25 cellular contexts compared by ENCODE assay signal in the genomic region with DNA sequence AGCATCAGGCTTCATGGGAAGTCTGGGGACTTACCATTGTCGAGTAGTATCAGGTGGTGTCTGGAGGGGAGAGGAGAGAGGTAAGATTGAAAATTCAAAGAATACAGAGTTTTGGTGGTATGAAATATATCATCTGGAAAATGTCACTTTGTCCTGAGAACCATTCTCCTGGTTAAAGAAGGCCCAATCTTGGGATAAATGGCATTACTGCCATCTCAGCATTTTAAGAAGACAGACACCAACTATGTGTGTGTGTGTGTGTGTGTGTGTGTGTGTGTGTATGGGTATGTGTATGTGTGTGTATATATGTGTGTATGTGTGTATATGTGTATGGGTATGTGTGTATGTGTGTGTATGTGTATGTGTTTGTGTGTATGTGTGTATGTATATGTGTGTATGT.
A peak's percentile ranks its signal among the peaks of the same experiment; 100 is the strongest.
DNase-seq lines count a peak whose midpoint lies in the region; ATAC-seq, FAIRE-seq and TF ChIP-seq lines count a peak whose summit lies in the region.
"Had no signal": no experiment of that assay in that cellular context is flagged by ENCODE, and none has a peak within 500 bp of the region (broad histone marks: within the 10 kb centered on the region; RNA-seq: fewer than 3 reads in every experiment).

No MANE protein-coding gene starts in this region.

- no peak overlapping the region for H2BK20ac ChIP-seq in IMR-90 (ENCODE audit: low read depth, low read length)

- no peak overlapping the region for H4K5ac ChIP-seq in IMR-90 (ENCODE audit: low read depth, low read length)

- no peak for TF ChIP-seq RAD21 in HepG2 (CRISPR knock-in tag; IDR thresholded peaks at IDR 0.05)
- no peak for TF ChIP-seq RAD21 in IMR-90 (IDR thresholded peaks at IDR 0.05; ENCODE audit: low read length)
- no peak for TF ChIP-seq RAD21 in K562 (CRISPR knock-in tag; conservative IDR thresholded peaks at IDR 0.05 in 1 of 2, IDR thresholded peaks at IDR 0.05 in 1 of 2)

- no peak overlapping the region for H2BK15ac ChIP-seq in IMR-90 (ENCODE audit: low read depth, low read length)

- H3K27me3 ChIP-seq in HepG2 (ENCODE audit: control insufficient read depth in 1 of 2, insufficient read depth in 2 of 2, low read length in 2 of 2): no peaks in the 10 kb centered on the region
- no peaks in the 10 kb centered on the region for H3K27me3 ChIP-seq in right lobe of liver
- no peaks in the 10 kb centered on the region for H3K27me3 ChIP-seq in IMR-90 (ENCODE audit: control insufficient read depth, insufficient read depth, low read length)
- no peaks in the 10 kb centered on the region for H3K27me3 ChIP-seq in K562 (ENCODE audit: control insufficient read depth in 2 of 2, insufficient read depth in 2 of 2, low read length in 2 of 2)
- H3K27me3 ChIP-seq in psoas muscle (ENCODE audit: insufficient read depth in 3 of 3, low read length in 2 of 3): no peaks in the 10 kb centered on the region
- H3K27me3 ChIP-seq: BE2C, BLaER1 had no signal

- TF ChIP-seq CTCF in HepG2 (CRISPR knock-in tag; IDR thresholded peaks at IDR 0.05) (no peak), right lobe of liver (IDR thresholded peaks at IDR 0.05) (no peak), IMR-90 (conservative IDR thresholded peaks at IDR 0.05; ENCODE audit: low read depth, low read length) (no peak), K562 (IDR thresholded peaks at IDR 0.05 in 2 of 3, conservative IDR thresholded peaks at IDR 0.05 in 1 of 3; ENCODE audit: insufficient read depth in 2 of 3, low read depth in 1 of 3, low read length in 3 of 3) (no peak), psoas muscle (IDR thresholded peaks at IDR 0.05) (no peak)

- TF ChIP-seq POLR2A in HepG2 (IDR thresholded peaks at IDR 0.05; ENCODE audit: insufficient read depth in 1 of 2, low read depth in 2 of 2, low read length in 2 of 2) (no peak), right lobe of liver (IDR thresholded peaks at IDR 0.05) (no peak), IMR-90 (IDR thresholded peaks at IDR 0.05; ENCODE audit: low read depth, low read length) (no peak), K562 (conservative IDR thresholded peaks at IDR 0.05) (no peak)

- H3K4ac ChIP-seq in IMR-90 (ENCODE audit: low read depth, low read length): no peak overlapping the region

- intact Hi-C loops in HepG2 (cut with micrococcal nuclease; ENCODE audit: unreplicated experiment) (no loop called here), right lobe of liver (cut with DNase I) (no loop called here), IMR-90 (cut with micrococcal nuclease) (no loop called here), K562 (cut with micrococcal nuclease) (no loop called here), psoas muscle (cut with DNase I) (no loop called here), left colon (cut with DNase I, micrococcal nuclease) (no loop called here)

- H3K4me3 ChIP-seq in HepG2 (replicated peaks in 1 of 3; ENCODE audit: insufficient read depth in 1 of 3, low read depth in 2 of 3, low read length in 3 of 3) (no peak overlapping the region), right lobe of liver (no peak overlapping the region), IMR-90 (ENCODE audit: insufficient read depth, low read depth, low read length) (no peak overlapping the region), K562 (no peak overlapping the region), psoas muscle (no peak overlapping the region)
- H3K4me3 ChIP-seq: BLaER1 had no signal

- no peak overlapping the region for H3K18ac ChIP-seq in IMR-90 (ENCODE audit: low read depth, low read length)

- dilution Hi-C loops in IMR-90 (cut with HindIII; ENCODE audit: low sequenced_read_pairs, unreplicated experiment): no loop called here

- POLR2A ChIA-PET in HepG2 (lab: Yijun Ruan, JAX) (no interaction called here), IMR-90 (lab: Charles Lee; ENCODE audit: unreplicated experiment) (no interaction called here), K562 (lab: Yijun Ruan, JAX) (no interaction called here)

- H3K4me1 ChIP-seq in HepG2 (ENCODE audit: insufficient read depth, low read length) (no peaks in the 10 kb centered on the region), right lobe of liver (no peaks in the 10 kb centered on the region), IMR-90 (ENCODE audit: control insufficient read depth, insufficient read depth, low read length) (peaks cover 13% of the 10 kb centered on the region), K562 (replicated peaks in 1 of 2; ENCODE audit: control insufficient read depth in 2 of 2, insufficient read depth in 2 of 2, low read length in 2 of 2) (no peaks in the 10 kb centered on the region), psoas muscle (no peaks in the 10 kb centered on the region)
- H3K4me1 ChIP-seq: BE2C, BLaER1 had no signal

- H2BK120ac ChIP-seq in IMR-90 (ENCODE audit: low read depth, low read length): no peak overlapping the region

- H3K4me2 ChIP-seq in HepG2 (ENCODE audit: low read depth, low read length) (no peak overlapping the region), IMR-90 (ENCODE audit: low read depth, low read length) (no peak overlapping the region), K562 (ENCODE audit: insufficient read depth, low read length) (no peak overlapping the region)
- H3K4me2 ChIP-seq: BLaER1 had no signal

- no peak overlapping the region for H2AFZ ChIP-seq in HepG2 (ENCODE audit: low read length)
- H2AFZ ChIP-seq in IMR-90 (replicated peaks; ENCODE audit: low read length, poor library complexity): no peak overlapping the region
- no peak overlapping the region for H2AFZ ChIP-seq in K562 (ENCODE audit: low read depth, low read length)

- H3K14ac ChIP-seq in IMR-90 (replicated peaks; ENCODE audit: low read depth, low read length): no peak overlapping the region

- H3K9me1 ChIP-seq in IMR-90 (ENCODE audit: insufficient read depth, low read length) (peaks cover 3% of the 10 kb centered on the region), K562 (ENCODE audit: control insufficient read depth, insufficient read depth, low read length) (no peaks in the 10 kb centered on the region)

- H4K20me1 ChIP-seq in HepG2 (ENCODE audit: insufficient read depth, low read length): no peaks in the 10 kb centered on the region
- no peaks in the 10 kb centered on the region for H4K20me1 ChIP-seq in IMR-90 (ENCODE audit: insufficient read depth, low read length)
- no peaks in the 10 kb centered on the region for H4K20me1 ChIP-seq in K562 (replicated peaks; ENCODE audit: control insufficient read depth, insufficient read depth, low read length)
- H4K20me1 ChIP-seq: BLaER1 had no signal

- H3K27ac ChIP-seq in HepG2 (ENCODE audit: extremely low read length, insufficient read depth, low read length): no peak overlapping the region
- H3K27ac ChIP-seq in right lobe of liver: no peak overlapping the region
- no peak overlapping the region for H3K27ac ChIP-seq in IMR-90 (ENCODE audit: insufficient read depth, low read length)
- H3K27ac ChIP-seq in K562 (ENCODE audit: extremely low read depth, low read depth, low read length): no peak overlapping the region
- H3K27ac ChIP-seq in temporal lobe (ENCODE audit: low read depth, low read length): peak overlapping the region; percentile 1
- H3K27ac ChIP-seq in psoas muscle: no peak overlapping the region
- H3K27ac ChIP-seq: 22Rv1, BLaER1 had no signal

- H3K9ac ChIP-seq in HepG2 (ENCODE audit: insufficient read depth, low read depth, low read length) (no peak overlapping the region), IMR-90 (ENCODE audit: low read depth, low read length) (no peak overlapping the region), K562 (ENCODE audit: insufficient read depth in 1 of 2, low read depth in 2 of 2, low read length in 2 of 2) (no peak overlapping the region)
- H3K9ac ChIP-seq: BLaER1 had no signal

- CTCF ChIA-PET in HepG2 (lab: Yijun Ruan, JAX; ENCODE audit: low intra/inter-chr PET ratio, low total read pairs): no interaction called here
- CTCF ChIA-PET in IMR-90 (lab: Yijun Ruan, JAX): no interaction called here
- CTCF ChIA-PET in K562 (lab: Yijun Ruan, JAX; ENCODE audit: low intra/inter-chr PET ratio): no interaction called here

- H2AK9ac ChIP-seq in IMR-90 (replicated peaks; ENCODE audit: low read depth, low read length, poor library complexity): no peak overlapping the region

- H3K36me3 ChIP-seq in HepG2 (replicated peaks in 1 of 2; ENCODE audit: control insufficient read depth in 1 of 2, insufficient read depth in 2 of 2, low read length in 2 of 2): no peaks in the 10 kb centered on the region
- H3K36me3 ChIP-seq in right lobe of liver: no peaks in the 10 kb centered on the region
- no peaks in the 10 kb centered on the region for H3K36me3 ChIP-seq in IMR-90 (ENCODE audit: control insufficient read depth, insufficient read depth, low read length)
- H3K36me3 ChIP-seq in K562 (ENCODE audit: control insufficient read depth, insufficient read depth, low read length): no peaks in the 10 kb centered on the region
- no peaks in the 10 kb centered on the region for H3K36me3 ChIP-seq in psoas muscle (ENCODE audit: insufficient read depth in 1 of 2, low read depth in 1 of 2)
- H3K36me3 ChIP-seq: BE2C, BLaER1 had no signal

- H3K79me2 ChIP-seq in HepG2 (ENCODE audit: insufficient read depth, low read length) (no peaks in the 10 kb centered on the region), K562 (ENCODE audit: control insufficient read depth, insufficient read depth, low read length) (no peaks in the 10 kb centered on the region)

- no peak for TF ChIP-seq EP300 in HepG2 (IDR thresholded peaks at IDR 0.05; ENCODE audit: low read depth in 2 of 2, low read length in 2 of 2)
- no peak for TF ChIP-seq EP300 in HepG2 (CRISPR knock-in tag; IDR thresholded peaks at IDR 0.05; ENCODE audit: borderline replicate concordance)
- TF ChIP-seq EP300 in K562 (IDR thresholded peaks at IDR 0.05; ENCODE audit: low read length): no peak

- no peak for FAIRE-seq in HepG2 (lab: Jason Lieb, UNC)
- FAIRE-seq in K562 (lab: Jason Lieb, UNC): no peak
- FAIRE-seq: GM12891 had no signal

- H4K91ac ChIP-seq in IMR-90 (ENCODE audit: insufficient read depth, low read depth, low read length): no peak overlapping the region

- DNase-seq in HepG2 (ENCODE audit: low spot score) (no peak), right lobe of liver (no peak), IMR-90 (no peak), K562 (ENCODE audit: extremely low read depth in 1 of 4, low spot score in 3 of 4) (no peak), psoas muscle (no peak), T-helper 2 cell (no peak), left colon (no peak)
- DNase-seq: ACHN; BE2C; C1 segment of cervical spinal cord; CD4-positive, alpha-beta memory T cell; CD4-positive, CD25-positive, alpha-beta regulatory T cell; CD8-positive, alpha-beta memory T cell; COR-L47; DMS 273 treated with DMSO at 0.1 percent for 48 hours; DMS153; DMS53; DMS79; DND-41; EL; GDM1 had no signal

- no peak overlapping the region for H3K56ac ChIP-seq in IMR-90 (ENCODE audit: extremely low read depth, insufficient read depth, low read length)

- H3K9me3 ChIP-seq in HepG2 (ENCODE audit: low read length) (peaks cover 4% of the 10 kb centered on the region; the same call in 1 of the 2 replicates), right lobe of liver (no peaks in the 10 kb centered on the region), IMR-90 (ENCODE audit: control insufficient read depth, insufficient read depth, low read length) (no peaks in the 10 kb centered on the region), K562 (replicated peaks; ENCODE audit: control insufficient read depth, insufficient read depth, low read depth, low read length) (no peaks in the 10 kb centered on the region), psoas muscle (no peaks in the 10 kb centered on the region)
- H3K9me3 ChIP-seq: BLaER1 had no signal

- BruUV-seq in HepG2 (replicated peaks; lab: Mats Ljungman, UMichigan): no TSS peak
- BruUV-seq in IMR-90 (replicated peaks; lab: Mats Ljungman, UMichigan): no TSS peak
- BruUV-seq in K562 (replicated peaks; lab: Mats Ljungman, UMichigan): no TSS peak

- no peak overlapping the region for H2AK5ac ChIP-seq in IMR-90 (ENCODE audit: low read depth, low read length)

- no peak overlapping the region for H4K8ac ChIP-seq in IMR-90 (ENCODE audit: low read depth in 2 of 2, low read length in 2 of 2)

- peaks cover 0 to 37% of the 10 kb centered on the region in 2 experiments; a peak in 2 of 4 replicates for H3K79me1 ChIP-seq in IMR-90 (ENCODE audit: low read depth in 1 of 2, low read length in 2 of 2)

- H3K23ac ChIP-seq in IMR-90 (ENCODE audit: low read depth, low read length): no peak overlapping the region

- peak overlapping the region; percentile 74 for H2BK5ac ChIP-seq in IMR-90 (ENCODE audit: low read depth, low read length, poor library complexity, severe bottlenecking)

- 4% methylated on average over 1 of the region's 1 CpG for WGBS in HepG2 (ENCODE audit: low lambda C conversion rate)
- 31% methylated on average over 1 of the region's 1 CpG for WGBS in right lobe of liver (ENCODE audit: insufficient coverage, low coverage, low lambda C conversion rate, missing lambda C conversion rate)
- WGBS in IMR-90 (ENCODE audit: extremely low coverage in 2 of 2, insufficient read length in 1 of 2), 2 experiments: no CpG with 5 or more reads among the region's 1 CpG
- WGBS in K562 (ENCODE audit: insufficient coverage, low coverage, missing lambda C conversion rate): 0% methylated on average over 1 of the region's 1 CpG
- 84 to 90% (median 85%) methylated on average over 1 of the region's 1 CpG for WGBS in psoas muscle, 3 donors

- in situ Hi-C loops in HepG2 (cut with HindIII; ENCODE audit: extremely low pct_ligation_motif_present, low pct_unique_long_range_greater_than_20kb): loop anchor here (25.0 kb wide), 1 partner anchor 306 kb away; no protein-coding TSS in a partner anchor
- in situ Hi-C loops in IMR-90 (cut with MboI; ENCODE audit: low sequenced_read_pairs): no loop called here
- in situ Hi-C loops in K562 (cut with MboI): no loop called here

- no peak for ATAC-seq in HepG2
- ATAC-seq in right lobe of liver: no peak
- ATAC-seq in IMR-90 (ENCODE audit: low read depth): no peak
- no peak for ATAC-seq in K562
- no peak for ATAC-seq in psoas muscle
- no peak for ATAC-seq in left colon
